Comparison of ENCODE assay signal across 16 cellular contexts in genomic region chr18:31581498-31582197, GRCh38. TPM values are rescaled to one million over a fixed set of nuclear protein-coding genes. Genes with fewer than 3 reads are reported as not detected.
DNase-seq lines count a peak whose midpoint lies in the region; ATAC-seq and TF ChIP-seq lines count a peak whose summit lies in the region.
"Had no signal": no experiment of that assay in that cellular context is flagged by ENCODE, and none has a peak within 500 bp of the region (broad histone marks: within the 10 kb centered on the region; RNA-seq: fewer than 3 reads in every experiment).

No MANE protein-coding gene starts in this region.

- peak overlapping the region; percentile 27 for H2AK5ac ChIP-seq in mesenchymal stem cell (ENCODE audit: low read length, severe bottlenecking)

- no peak overlapping the region for H3K23ac ChIP-seq in mesenchymal stem cell (ENCODE audit: low read length in 2 of 2)

- no peak overlapping the region for H3K14ac ChIP-seq in mesenchymal stem cell (ENCODE audit: low read length in 2 of 2)

- H3K18ac ChIP-seq in mesenchymal stem cell (ENCODE audit: low read depth in 1 of 2, low read length in 2 of 2) = no peak overlapping the region

- peak overlapping the region in 1 of 2 experiments; percentile 85 for H2BK12ac ChIP-seq in mesenchymal stem cell (ENCODE audit: low read length in 2 of 2)

- H3K9me3 ChIP-seq in mesenchymal stem cell (ENCODE audit: control insufficient read depth, low read length) = no peaks in the 10 kb centered on the region
- H3K9me3 ChIP-seq: neutrophil had no signal

- TF ChIP-seq CTCF in AG09309 (IDR thresholded peaks at IDR 0.05; ENCODE audit: control insufficient read depth, insufficient read depth, low read depth, low read length, missing control alignments) = no peak
- no peak for TF ChIP-seq CTCF in fibroblast of mammary gland (conservative IDR thresholded peaks at IDR 0.05; ENCODE audit: control insufficient read depth, insufficient read depth, low read depth, low read length)

- peak overlapping the region; percentile 83 for H3K27ac ChIP-seq in mesenchymal stem cell (ENCODE audit: low read length, poor library complexity, severe bottlenecking)
- H3K27ac ChIP-seq: neutrophil had no signal

- no peak overlapping the region for H3K4me2 ChIP-seq in mesenchymal stem cell (ENCODE audit: low read length, poor library complexity, severe bottlenecking)

- H2AFZ ChIP-seq in mesenchymal stem cell (ENCODE audit: low read depth, low read length) = peak overlapping the region; percentile 46

- H3K27me3 ChIP-seq in mesenchymal stem cell (ENCODE audit: control insufficient read depth in 1 of 2, insufficient read depth in 1 of 2, low read length in 2 of 2) = no peaks in the 10 kb centered on the region
- H3K27me3 ChIP-seq: neutrophil had no signal

- H2BK5ac ChIP-seq in mesenchymal stem cell (ENCODE audit: low read depth, low read length, poor library complexity, severe bottlenecking) = no peak overlapping the region

- peak; percentile 3 for DNase-seq in AG09309 (ENCODE audit: low read depth)
- peak; percentile 41 for DNase-seq in MV-4-11 (lab: John Stamatoyannopoulos, UW)
- DNase-seq in fibroblast of mammary gland (ENCODE audit: low read depth) = peak; percentile 63
- peak; percentile 86 for DNase-seq in mesenchymal stem cell
- DNase-seq in NCI-H146 treated with DMSO at 0.1 percent for 48 hours (lab: John Stamatoyannopoulos, UW; ENCODE audit: unreplicated experiment) = no peak
- DNase-seq in NOMO-1 treated with DMSO at 0.1 percent for 48 hours (lab: John Stamatoyannopoulos, UW; ENCODE audit: unreplicated experiment) = no peak
- DNase-seq: activated CD4-positive, alpha-beta T cell treated with anti-CD3 and anti-CD28 coated beads for 36 hours; activated T-cell treated with anti-CD3 and anti-CD28 coated beads, Interleukin-2, amount 50 U/mL, for 4 hours; amniotic stem cell; Calu3; NCI-H1436 treated with DMSO at 0.1 percent for 48 hours; NCI-H526; T-helper 2 cell had no signal

- no peak overlapping the region for H3K4me3 ChIP-seq in AG09309 (ENCODE audit: control insufficient read depth, low read depth, low read length)
- no peak overlapping the region for H3K4me3 ChIP-seq in fibroblast of mammary gland (ENCODE audit: control insufficient read depth, low read depth, low read length)
- no peak overlapping the region for H3K4me3 ChIP-seq in mesenchymal stem cell (ENCODE audit: insufficient read depth in 1 of 2, low read depth in 1 of 2, low read length in 2 of 2)

- WGBS in mesenchymal stem cell = 19% methylated on average over 4 of the region's 4 CpGs

- H3K36me3 ChIP-seq in mesenchymal stem cell (ENCODE audit: control insufficient read depth in 1 of 2, insufficient read depth in 2 of 2, low read depth in 1 of 2, low read length in 2 of 2) = no peaks in the 10 kb centered on the region
- H3K36me3 ChIP-seq: neutrophil had no signal

- H3K4me1 ChIP-seq in mesenchymal stem cell (ENCODE audit: control insufficient read depth, insufficient read depth, low read depth, low read length) = peaks cover 3% of the 10 kb centered on the region

- H4K8ac ChIP-seq in mesenchymal stem cell (ENCODE audit: low read length) = peak overlapping the region; percentile 35

- no peaks in the 10 kb centered on the region for H3K79me1 ChIP-seq in mesenchymal stem cell (replicated peaks; ENCODE audit: low read length, poor library complexity, severe bottlenecking)

- no peak overlapping the region for H4K91ac ChIP-seq in mesenchymal stem cell (ENCODE audit: low read length)

- H3K9ac ChIP-seq in mesenchymal stem cell (ENCODE audit: low read length) = peak overlapping the region; percentile 26

- no peak overlapping the region for H2BK15ac ChIP-seq in mesenchymal stem cell (ENCODE audit: low read depth, poor library complexity, severe bottlenecking)

- no peak overlapping the region for H3K4ac ChIP-seq in mesenchymal stem cell (ENCODE audit: low read depth in 1 of 2, low read length in 2 of 2)

- peak overlapping the region; percentile 21 for H2BK120ac ChIP-seq in mesenchymal stem cell (ENCODE audit: low read depth, low read length)

- ATAC-seq in GM21717 (IDR thresholded peaks at IDR 0.05; ENCODE audit: unreplicated experiment) (no peak), HG03159 (IDR thresholded peaks at IDR 0.05; ENCODE audit: unreplicated experiment) (no peak)
- ATAC-seq: activated CD4-positive, alpha-beta T cell treated with anti-CD3 and anti-CD28 coated beads for 36 hours; activated T-cell treated with anti-CD3 and anti-CD28 coated beads, Interleukin-2, amount 50 U/mL, for 4 hours had no signal

RNA-seq across cellular contexts. Expression of gene TTR, which starts 10.0 kb away (rescaled TPM):
- polyA plus RNA-seq in mesenchymal stem cell (2013, experiment 1 of 2) = 0.11 TPM
- polyA plus RNA-seq in mesenchymal stem cell (2013, experiment 2 of 2) = not detected

Comparison
In these comparisons a context has a peak if more than half of its experiments do, and no peak if none do; other contexts are left out.
1. DNase-seq: peak in AG09309 (single experiment), MV-4-11 (single experiment), fibroblast of mammary gland (single experiment) and mesenchymal stem cell (single experiment); none in NCI-H146 treated with DMSO at 0.1 percent for 48 hours (single experiment) and NOMO-1 treated with DMSO at 0.1 percent for 48 hours (single experiment).